ENCODE assay signal across 25 cellular contexts in the genomic region with DNA sequence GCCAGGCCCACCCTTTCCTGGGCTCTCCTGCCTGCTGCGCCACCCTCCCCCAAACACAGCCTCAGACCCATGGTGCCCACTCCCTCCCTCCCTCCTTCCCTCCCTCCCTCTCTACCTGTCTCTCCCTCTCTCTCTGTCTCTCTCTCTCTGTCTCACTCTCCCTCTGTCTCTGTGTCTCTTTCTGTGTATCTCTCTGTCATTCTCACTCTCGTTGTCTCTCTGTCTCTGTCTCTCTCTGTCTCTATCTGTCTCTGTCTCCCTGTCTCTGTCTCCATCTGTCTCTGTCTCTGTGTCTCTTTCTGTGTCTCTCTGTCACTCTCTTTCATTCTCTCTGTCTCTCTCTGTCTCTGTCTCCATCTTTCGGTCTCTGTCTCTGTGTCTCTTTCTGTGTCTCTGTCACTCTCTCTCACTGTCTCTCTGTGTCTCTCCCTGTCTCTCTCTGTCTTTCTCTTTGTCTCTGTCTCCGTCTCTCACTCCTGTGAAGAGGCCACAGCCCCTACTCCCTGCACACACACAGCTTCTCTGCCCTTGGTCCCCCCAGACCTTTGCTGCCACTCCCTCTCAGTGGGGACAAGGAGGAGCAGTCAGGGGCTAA. TPM values are rescaled to one million over a fixed set of nuclear protein-coding genes. Genes with fewer than 3 reads are reported as not detected.
A peak's percentile ranks its signal among the peaks of the same experiment; 100 is the strongest.
DNase-seq lines count a peak whose midpoint lies in the region; ATAC-seq, FAIRE-seq and TF ChIP-seq lines count a peak whose summit lies in the region.
"Had no signal": no experiment of that assay in that cellular context is flagged by ENCODE, and none has a peak within 500 bp of the region (broad histone marks: within the 10 kb centered on the region; RNA-seq: fewer than 3 reads in every experiment).

No MANE protein-coding gene starts in this region.

- peak overlapping the region; percentile 52 for H2AFZ ChIP-seq in HepG2 (ENCODE audit: low read length)
- H2AFZ ChIP-seq in neural progenitor cell (replicated peaks) = no peak overlapping the region

- H4K20me1 ChIP-seq in HepG2 (ENCODE audit: insufficient read depth, low read length) (no peaks in the 10 kb centered on the region), neural progenitor cell (ENCODE audit: low read depth) (no peaks in the 10 kb centered on the region)

- TF ChIP-seq EP300 in HepG2 (IDR thresholded peaks at IDR 0.05; ENCODE audit: low read depth in 2 of 2, low read length in 2 of 2) (no peak; a peak in 1 of 4 replicates), HepG2 (CRISPR knock-in tag; IDR thresholded peaks at IDR 0.05; ENCODE audit: borderline replicate concordance) (no peak)

- H3K4me2 ChIP-seq in HepG2 (ENCODE audit: low read depth, low read length) (peak overlapping the region; percentile 47; the same call in 1 of the 2 replicates), neural progenitor cell (no peak overlapping the region)

- DNase-seq in HepG2 (ENCODE audit: low spot score) (no peak), right lobe of liver (no peak), chondrocyte (ENCODE audit: low spot score) (peak; percentile 38), neural progenitor cell (ENCODE audit: low spot score) (no peak), SKM-1 treated with dmso at 0.1 percent for 144 hours (lab: John Stamatoyannopoulos, UW; ENCODE audit: unreplicated experiment) (no peak), lower leg skin (ENCODE audit: low spot score in 2 of 2) (no peak), HEK293T (ENCODE audit: extremely low spot score) (no peak)
- DNase-seq: ACHN; activated CD4-positive, alpha-beta T cell treated with anti-CD3 and anti-CD28 coated beads, Interleukin-2, amount 10 ng/mL, durations not matched to agents 24 days and 14 days; central memory CD4-positive, alpha-beta T cell; effector CD4-positive, alpha-beta T cell; mesendoderm; naive thymus-derived CD4-positive, alpha-beta T cell; NCI-H1417 treated with DMSO at 0.1 percent for 48 hours; NCI-H524 treated with DMSO at 0.1 percent for 48 hours; SW 1271 had no signal

- ATAC-seq in HepG2 = no peak
- ATAC-seq in right lobe of liver = no peak
- ATAC-seq in HG03565 (IDR thresholded peaks at IDR 0.05; ENCODE audit: unreplicated experiment) = no peak
- ATAC-seq: HCT116; naive thymus-derived CD4-positive, alpha-beta T cell had no signal

- H3K27me3 Mint-ChIP-seq in chondrocyte (ENCODE audit: low read depth) (no peaks in the 10 kb centered on the region), neural progenitor cell (ENCODE audit: insufficient read depth, low read depth) (peaks cover 9% of the 10 kb centered on the region)

- TF ChIP-seq CTCF in HepG2 (CRISPR knock-in tag; IDR thresholded peaks at IDR 0.05) (no peak), right lobe of liver (IDR thresholded peaks at IDR 0.05) (no peak), chondrocyte (IDR thresholded peaks at IDR 0.05) (no peak), neural progenitor cell (IDR thresholded peaks at IDR 0.05) (no peak), lower leg skin (IDR thresholded peaks at IDR 0.05) (no peak)

- peaks cover under 1% of the 10 kb centered on the region; the same call in 1 of the 2 replicates for H3K9me3 ChIP-seq in HepG2 (ENCODE audit: low read length)
- H3K9me3 ChIP-seq in right lobe of liver = no peaks in the 10 kb centered on the region
- no peaks in the 10 kb centered on the region for H3K9me3 ChIP-seq in neural progenitor cell (ENCODE audit: low read depth)

- TF ChIP-seq RAD21 in HepG2 (CRISPR knock-in tag; IDR thresholded peaks at IDR 0.05) = no peak

- in situ Hi-C loops in HepG2 (cut with HindIII; ENCODE audit: extremely low pct_ligation_motif_present, low pct_unique_long_range_greater_than_20kb) = no loop called here

- peaks cover 4% of the 10 kb centered on the region for H3K9me3 Mint-ChIP-seq in chondrocyte (ENCODE audit: low read depth)
- H3K9me3 Mint-ChIP-seq in neural progenitor cell = peaks cover 8% of the 10 kb centered on the region
- H3K9me3 Mint-ChIP-seq: activated CD4-positive, alpha-beta T cell treated with anti-CD3 and anti-CD28 coated beads, Interleukin-2, amount 10 ng/mL, durations not matched to agents 24 days and 14 days; activated T-helper 2 cell treated with anti-CD3 and anti-CD28 coated beads, Interferon-gamma antibody, Interleukin-2, Interleukin-4, amounts not matched to agents 10 μg/mL and 5 μg/mL and 100 μg/mL, durations not matched to agents 14 hours and 24 hours and 36 hours had no signal

- BruUV-seq in HepG2 (replicated peaks; lab: Mats Ljungman, UMichigan) = no TSS peak

- H3K9ac ChIP-seq in HepG2 (ENCODE audit: insufficient read depth, low read depth, low read length) (0 out of 2 replicates have a peak overlapping the region, but pooled peaks have one; percentile 1), neural progenitor cell (no peak overlapping the region)

- no peaks in the 10 kb centered on the region for H3F3A ChIP-seq in neural progenitor cell (ENCODE audit: low read depth)

- intact Hi-C loops in HepG2 (cut with micrococcal nuclease; ENCODE audit: unreplicated experiment) = no loop called here
- intact Hi-C loops in right lobe of liver (cut with DNase I) = no loop called here
- intact Hi-C loops in lower leg skin (cut with DNase I; ENCODE audit: low total_unique reads) = no loop called here

- CTCF ChIA-PET in HepG2 (lab: Yijun Ruan, JAX; ENCODE audit: low intra/inter-chr PET ratio, low total read pairs) = no interaction called here
- CTCF ChIA-PET in HEK293T (lab: Yijun Ruan, JAX) = no interaction called here

- H3K27me3 ChIP-seq in HepG2 (ENCODE audit: control insufficient read depth in 1 of 2, insufficient read depth in 2 of 2, low read length in 2 of 2) (no peaks in the 10 kb centered on the region), right lobe of liver (no peaks in the 10 kb centered on the region), neural progenitor cell (no peaks in the 10 kb centered on the region)

- no peaks in the 10 kb centered on the region for H3K36me3 ChIP-seq in HepG2 (replicated peaks in 1 of 2; ENCODE audit: control insufficient read depth in 1 of 2, insufficient read depth in 2 of 2, low read length in 2 of 2)
- H3K36me3 ChIP-seq in right lobe of liver = no peaks in the 10 kb centered on the region
- no peaks in the 10 kb centered on the region for H3K36me3 ChIP-seq in neural progenitor cell

- 77% methylated on average over 4 of the region's 4 CpGs for WGBS in HepG2 (ENCODE audit: low lambda C conversion rate)
- 86% methylated on average over 4 of the region's 4 CpGs for WGBS in right lobe of liver (ENCODE audit: insufficient coverage, low coverage, low lambda C conversion rate, missing lambda C conversion rate)
- WGBS in lower leg skin, 2 donors = 93 to 96% methylated on average over 4 of the region's 4 CpGs

- FAIRE-seq in HepG2 (lab: Jason Lieb, UNC) = no peak
- FAIRE-seq: TTC549 had no signal

- no peak overlapping the region for H3K4me3 Mint-ChIP-seq in chondrocyte (ENCODE audit: unreplicated experiment)
- no peak overlapping the region for H3K4me3 Mint-ChIP-seq in neural progenitor cell
- H3K4me3 Mint-ChIP-seq: activated CD4-positive, alpha-beta T cell treated with anti-CD3 and anti-CD28 coated beads, Interleukin-2, amount 10 ng/mL, durations not matched to agents 24 days and 14 days; CD14-positive monocyte; naive thymus-derived CD4-positive, alpha-beta T cell had no signal

- H3K27ac Mint-ChIP-seq in chondrocyte (ENCODE audit: unreplicated experiment) (no peak overlapping the region), neural progenitor cell (peak overlapping the region; percentile 78)
- H3K27ac Mint-ChIP-seq: activated CD4-positive, alpha-beta T cell treated with anti-CD3 and anti-CD28 coated beads, Interleukin-2, amount 10 ng/mL, durations not matched to agents 24 days and 14 days; activated T-helper 2 cell treated with anti-CD3 and anti-CD28 coated beads, Interferon-gamma antibody, Interleukin-2, Interleukin-4, amounts not matched to agents 10 μg/mL and 5 μg/mL and 100 μg/mL, durations not matched to agents 14 hours and 24 hours and 36 hours; IgD-negative memory B cell had no signal

- TF ChIP-seq POLR2A in HepG2 (IDR thresholded peaks at IDR 0.05; ENCODE audit: insufficient read depth in 1 of 2, low read depth in 2 of 2, low read length in 2 of 2) (no peak), right lobe of liver (IDR thresholded peaks at IDR 0.05) (no peak), lower leg skin (IDR thresholded peaks at IDR 0.05) (no peak)

- H3K79me2 ChIP-seq in HepG2 (ENCODE audit: insufficient read depth, low read length) (no peaks in the 10 kb centered on the region), neural progenitor cell (ENCODE audit: low read depth) (no peaks in the 10 kb centered on the region)

- POLR2A ChIA-PET in HepG2 (lab: Yijun Ruan, JAX) = interaction anchor here (0.6 to 1.0 kb wide), 3 partner anchors 9 to 27 kb away, joined by 3 read pairs; no protein-coding TSS in a partner anchor
- POLR2A ChIA-PET in HEK293T (lab: Yijun Ruan, JAX) = no interaction called here

- H3K4me1 ChIP-seq in HepG2 (ENCODE audit: insufficient read depth, low read length) (peaks cover 93% of the 10 kb centered on the region), right lobe of liver (peaks cover 0 to 19% (median 8%) of the 10 kb centered on the region in 4 donors), neural progenitor cell (peaks cover 23% of the 10 kb centered on the region)

- peaks cover 2% of the 10 kb centered on the region for H3K4me1 Mint-ChIP-seq in chondrocyte (ENCODE audit: low read depth)
- peaks cover 34% of the 10 kb centered on the region for H3K4me1 Mint-ChIP-seq in neural progenitor cell
- H3K4me1 Mint-ChIP-seq: activated CD4-positive, alpha-beta T cell treated with anti-CD3 and anti-CD28 coated beads, Interleukin-2, amount 10 ng/mL, durations not matched to agents 24 days and 14 days; CD14-positive monocyte had no signal

- H3K36me3 Mint-ChIP-seq in chondrocyte (ENCODE audit: low read depth) (peaks cover 2% of the 10 kb centered on the region), neural progenitor cell (peaks cover 3% of the 10 kb centered on the region)
- H3K36me3 Mint-ChIP-seq: CD14-positive monocyte; IgD-negative memory B cell; naive thymus-derived CD4-positive, alpha-beta T cell had no signal

- no peak overlapping the region for H3K27ac ChIP-seq in HepG2 (ENCODE audit: extremely low read length, insufficient read depth, low read length)
- H3K27ac ChIP-seq in right lobe of liver = no peak overlapping the region
- peak overlapping the region; percentile 46 for H3K27ac ChIP-seq in neural progenitor cell

- H3K4me3 ChIP-seq in HepG2 (replicated peaks in 1 of 3; ENCODE audit: insufficient read depth in 1 of 3, low read depth in 2 of 3, low read length in 3 of 3) (no peak overlapping the region), right lobe of liver (no peak overlapping the region), neural progenitor cell (no peak overlapping the region), lower leg skin (ENCODE audit: low read depth, poor library complexity, severe bottlenecking) (no peak overlapping the region)
- H3K4me3 ChIP-seq: skin epidermis had no signal

RNA-seq across cellular contexts. Expression of gene CALML3, which starts 51.5 kb away (rescaled TPM):
- total RNA-seq in HepG2 (2016; rRNA removed; fragmentation: Illumina TruSeq; extraction: Trizol) = not detected in 2 replicates
- total RNA-seq in HepG2 (2016; cell fraction: cytosol; rRNA removed; fragmentation: Illumina TruSeq; extraction: Trizol; ENCODE audit: low read depth) = not detected in 2 replicates
- not detected in 2 replicates for total RNA-seq in HepG2 (2016; cell fraction: insoluble cytoplasmic fraction; rRNA removed; fragmentation: Illumina TruSeq; extraction: Trizol)
- not detected in 2 replicates for total RNA-seq in HepG2 (2016; cell fraction: membrane; rRNA removed; fragmentation: Illumina TruSeq; extraction: Trizol)
- not detected in 2 replicates for total RNA-seq in HepG2 (2016; cell fraction: nucleus; rRNA removed; fragmentation: Illumina TruSeq; extraction: Trizol)
- polyA plus RNA-seq in HepG2 (2011; rRNA removed) = not detected in 2 replicates
- polyA plus RNA-seq in HepG2 (2011; cell fraction: cytosol; rRNA removed) = not detected in 2 replicates
- polyA plus RNA-seq in HepG2 (2011; cell fraction: nucleus; rRNA removed) = not detected in 2 replicates
- polyA plus RNA-seq in HepG2 (2012) = not detected in 2 replicates
- polyA plus RNA-seq in HepG2 (2016; cell fraction: cytosol; fragmentation: Illumina TruSeq; extraction: Trizol; ENCODE audit: low read depth) = not detected in 2 replicates
- not detected in 2 replicates for polyA plus RNA-seq in HepG2 (2016; cell fraction: insoluble cytoplasmic fraction; fragmentation: Illumina TruSeq; extraction: Trizol; ENCODE audit: low read depth)
- polyA plus RNA-seq in HepG2 (2016; cell fraction: membrane; fragmentation: Illumina TruSeq; extraction: Trizol; ENCODE audit: low read depth) = not detected in 2 replicates
- not detected in 2 replicates for polyA plus RNA-seq in HepG2 (2016; cell fraction: nucleus; fragmentation: Illumina TruSeq; extraction: Trizol; ENCODE audit: insufficient read depth, low read depth)
- polyA minus RNA-seq in HepG2 (2011; rRNA and poly(A)+ RNA removed; ENCODE audit: low replicate concordance) = not detected in 2 replicates
- polyA minus RNA-seq in HepG2 (2011; cell fraction: cytosol; rRNA and poly(A)+ RNA removed) = not detected in 2 replicates
- polyA minus RNA-seq in HepG2 (2011; cell fraction: nucleus; rRNA and poly(A)+ RNA removed) = not detected in 2 replicates
- under 1 TPM in 1 of 6 experiments, not detected in 5; 0.22 TPM for total RNA-seq in right lobe of liver
- not detected in 3 replicates for total RNA-seq in chondrocyte
- not detected in 2 replicates for total RNA-seq in neural progenitor cell (ENCODE audit: low replicate concordance)
- 100 to 1,000 TPM in 2 of 4 donors, 10 to 100 TPM in 2; 43.4 to 181 (median 90.7) TPM for total RNA-seq in lower leg skin
- total RNA-seq: activated CD4-positive, alpha-beta T cell treated with anti-CD3 and anti-CD28 coated beads, Interleukin-2, amount 10 ng/mL, durations not matched to agents 24 days and 14 days; activated T-helper 2 cell treated with anti-CD3 and anti-CD28 coated beads, Interferon-gamma antibody, Interleukin-2, Interleukin-4, amounts not matched to agents 10 μg/mL and 5 μg/mL and 100 μg/mL, durations not matched to agents 14 hours and 24 hours and 36 hours; G401; naive thymus-derived CD4-positive, alpha-beta T cell; ureter had no signal
- polyA plus RNA-seq: CD14-positive monocyte; IgD-negative memory B cell; naive thymus-derived CD4-positive, alpha-beta T cell had no signal

Comparison
In these comparisons a context has a peak if more than half of its experiments do, and no peak if none do; other contexts are left out.
1. RNA of gene CALML3, which starts 51.5 kb away (total RNA-seq): 43.4 to 181 TPM in lower leg skin; not detected in HepG2, 0.22 TPM in right lobe of liver, not detected in chondrocyte and not detected in neural progenitor cell; every median in the first group is over 10 times any median in the second.